Comparison of ENCODE assay signal across 21 cellular contexts in the genomic region with DNA sequence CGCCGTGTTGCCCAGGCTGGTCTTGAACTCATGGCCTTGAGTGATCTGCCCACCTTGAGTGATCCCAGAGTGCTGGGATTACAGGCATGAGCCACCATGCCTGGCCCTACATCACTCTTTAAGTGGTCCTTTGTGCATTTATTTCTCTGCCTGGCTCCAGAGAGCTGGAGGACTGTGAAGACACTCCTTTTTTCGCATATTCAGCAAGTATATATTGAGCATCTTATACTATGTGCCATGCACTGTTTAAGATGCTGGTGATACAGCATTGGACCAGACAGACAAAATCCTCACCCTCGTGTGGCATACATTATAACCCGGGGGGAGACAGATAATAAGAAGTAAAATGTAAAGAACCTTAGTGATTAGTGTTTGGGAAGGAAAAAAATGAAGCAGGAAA.
DNase-seq lines count a peak whose midpoint lies in the region; ATAC-seq, FAIRE-seq and TF ChIP-seq lines count a peak whose summit lies in the region.
"Had no signal": no experiment of that assay in that cellular context is flagged by ENCODE, and none has a peak within 500 bp of the region (broad histone marks: within the 10 kb centered on the region; RNA-seq: fewer than 3 reads in every experiment).

No MANE protein-coding gene starts in this region.

- intact Hi-C loops in pancreas (cut with DNase I) (no loop called here), uterus (cut with DNase I; ENCODE audit: low total_unique reads) (no loop called here)

- no peak for TF ChIP-seq CTCF in 22Rv1 (IDR thresholded peaks at IDR 0.05)
- TF ChIP-seq CTCF in glutamatergic neuron (IDR thresholded peaks at IDR 0.05; ENCODE audit: partially characterized antibody, unreplicated experiment), result no peak
- no peak for TF ChIP-seq CTCF in pancreas (IDR thresholded peaks at IDR 0.05)
- TF ChIP-seq CTCF in uterus (IDR thresholded peaks at IDR 0.05), result no peak

- no peak for ATAC-seq in CD4-positive, CD25-positive, alpha-beta regulatory T cell (ENCODE audit: low read depth in 2 of 2)
- ATAC-seq in T-helper 17 cell (no peak), pancreas (no peak), HG03571 (IDR thresholded peaks at IDR 0.05; ENCODE audit: unreplicated experiment) (no peak), HG03025 (IDR thresholded peaks at IDR 0.05; ENCODE audit: low FRiP score, unreplicated experiment) (no peak)
- ATAC-seq: HCT116, left lobe of liver, SK-N-SH treated with all-trans-retinoic acid at 6 μM for 48 hours had no signal

- no peaks in the 10 kb centered on the region for H3K36me3 ChIP-seq in CD4-positive, CD25-positive, alpha-beta regulatory T cell (ENCODE audit: control insufficient read depth, insufficient read depth, low read length)
- H3K36me3 ChIP-seq in pancreas (no peaks in the 10 kb centered on the region), uterus (no peaks in the 10 kb centered on the region)

- peak overlapping the region; percentile 70; the same call in 1 of the 2 replicates for H3K27ac ChIP-seq in 22Rv1
- peak overlapping the region; percentile 86 for H3K27ac ChIP-seq in CD4-positive, CD25-positive, alpha-beta regulatory T cell (ENCODE audit: insufficient read depth, low read length, poor library complexity, severe bottlenecking)
- H3K27ac ChIP-seq in pancreas, result no peak overlapping the region
- no peak overlapping the region for H3K27ac ChIP-seq in uterus
- H3K27ac ChIP-seq: brain microvascular endothelial cell had no signal

- no peaks in the 10 kb centered on the region for H3K9me3 ChIP-seq in CD4-positive, CD25-positive, alpha-beta regulatory T cell (ENCODE audit: control insufficient read depth in 2 of 2, low read length in 2 of 2)
- H3K9me3 ChIP-seq in T-helper 17 cell (ENCODE audit: control insufficient read depth, low read length, poor library complexity, severe bottlenecking), result no peaks in the 10 kb centered on the region
- H3K9me3 ChIP-seq in pancreas, result no peaks in the 10 kb centered on the region
- no peaks in the 10 kb centered on the region for H3K9me3 ChIP-seq in uterus

- no peak for TF ChIP-seq POLR2A in uterus (IDR thresholded peaks at IDR 0.05)

- DNase-seq in CD4-positive, CD25-positive, alpha-beta regulatory T cell, result no peak
- DNase-seq in T-helper 17 cell (no peak), glutamatergic neuron (no peak), pancreas (no peak), uterus (no peak)
- DNase-seq: activated T-cell treated with anti-CD3 and anti-CD28 coated beads, Interleukin-2, amount 50 U/mL, for 1 hour; brain microvascular endothelial cell; head of caudate nucleus; NCI-H2107; NCI-H510A treated with DMSO at 0.1 percent for 48 hours; stimulated activated CD4-positive, alpha-beta T cell treated with anti-CD3 and anti-CD28 coated beads, Interleukin-4, amount 100 ng/mL, for 24 hours had no signal

- peak overlapping the region in 2 of 4 donors; percentile 52 to 63 for H3K4me3 Mint-ChIP-seq in CD4-positive, CD25-positive, alpha-beta regulatory T cell
- peak overlapping the region; percentile 28 for H3K4me3 Mint-ChIP-seq in T-helper 17 cell
- no peak overlapping the region for H3K4me3 Mint-ChIP-seq in glutamatergic neuron (ENCODE audit: unreplicated experiment)
- H3K4me3 Mint-ChIP-seq: type B pancreatic cell had no signal

- H3K9me3 Mint-ChIP-seq in CD4-positive, CD25-positive, alpha-beta regulatory T cell, result no peaks in the 10 kb centered on the region
- H3K9me3 Mint-ChIP-seq in glutamatergic neuron (ENCODE audit: unreplicated experiment), result peaks cover 19% of the 10 kb centered on the region

- H3K4me1 ChIP-seq in CD4-positive, CD25-positive, alpha-beta regulatory T cell (ENCODE audit: control insufficient read depth, insufficient read depth, low read length, poor library complexity, severe bottlenecking), result peaks cover 70% of the 10 kb centered on the region
- peaks cover 0 to 16% (median 13%) of the 10 kb centered on the region in 3 donors for H3K4me1 ChIP-seq in pancreas
- H3K4me1 ChIP-seq in uterus, result peaks cover 6 to 12% of the 10 kb centered on the region in 2 donors

- no peak for FAIRE-seq in pancreas (lab: Jason Lieb, UNC)
- FAIRE-seq: colon, D721Med, endometrium had no signal

- 91 to 94% methylated on average over 5 of the region's 5 CpGs for WGBS in pancreas, 2 donors

- no peaks in the 10 kb centered on the region for H3K27me3 ChIP-seq in CD4-positive, CD25-positive, alpha-beta regulatory T cell (ENCODE audit: control insufficient read depth, insufficient read depth, low read length)
- H3K27me3 ChIP-seq in pancreas (no peaks in the 10 kb centered on the region), uterus (no peaks in the 10 kb centered on the region)
- H3K27me3 ChIP-seq: brain microvascular endothelial cell had no signal

- no peak overlapping the region for H3K4me3 ChIP-seq in CD4-positive, CD25-positive, alpha-beta regulatory T cell (ENCODE audit: low read depth, low read length)
- H3K4me3 ChIP-seq in pancreas (no peak overlapping the region), uterus (no peak overlapping the region)

- H3K36me3 Mint-ChIP-seq in CD4-positive, CD25-positive, alpha-beta regulatory T cell, result peaks cover 11% of the 10 kb centered on the region
- H3K36me3 Mint-ChIP-seq in T-helper 17 cell (ENCODE audit: low read depth) (no peaks in the 10 kb centered on the region), glutamatergic neuron (ENCODE audit: unreplicated experiment) (peaks cover 5% of the 10 kb centered on the region)

- peaks cover 20 to 71% (median 54%) of the 10 kb centered on the region in 4 donors for H3K4me1 Mint-ChIP-seq in CD4-positive, CD25-positive, alpha-beta regulatory T cell
- H3K4me1 Mint-ChIP-seq in T-helper 17 cell (peaks cover 64% of the 10 kb centered on the region), glutamatergic neuron (ENCODE audit: low read depth, unreplicated experiment) (peaks cover 64% of the 10 kb centered on the region)

- peak overlapping the region; percentile 83 to 99 (median 95) for H3K27ac Mint-ChIP-seq in CD4-positive, CD25-positive, alpha-beta regulatory T cell
- H3K27ac Mint-ChIP-seq in T-helper 17 cell (peak overlapping the region; percentile 94), glutamatergic neuron (ENCODE audit: unreplicated experiment) (peak overlapping the region; percentile 80)
- H3K27ac Mint-ChIP-seq: type B pancreatic cell had no signal

- no peaks in the 10 kb centered on the region for H3K27me3 Mint-ChIP-seq in CD4-positive, CD25-positive, alpha-beta regulatory T cell
- H3K27me3 Mint-ChIP-seq in T-helper 17 cell (no peaks in the 10 kb centered on the region), glutamatergic neuron (ENCODE audit: unreplicated experiment) (peaks cover 6% of the 10 kb centered on the region)
- H3K27me3 Mint-ChIP-seq: type B pancreatic cell had no signal

Comparison
In these comparisons a context has a peak if more than half of its experiments do, and no peak if none do; other contexts are left out.
1. H3K27ac ChIP-seq: peak in 22Rv1 (single experiment) and CD4-positive, CD25-positive, alpha-beta regulatory T cell (single experiment); none in pancreas (0 of 4) and uterus (0 of 2).
2. Peak in every context shown above with its lines, with median percentiles within 50 percentile points of each other: H3K27ac Mint-ChIP-seq.